In genomic region chr2:137977790-137978189, GRCh38 we compare ENCODE assay signal across 29 cellular contexts. TPM values are rescaled to one million over a fixed set of nuclear protein-coding genes. Genes with fewer than 3 reads are reported as not detected.
"Had no signal": no experiment of that assay in that cellular context is flagged by ENCODE, and none has a peak within 500 bp of the region (broad histone marks: within the 10 kb centered on the region; RNA-seq: fewer than 3 reads in every experiment).

No MANE protein-coding gene starts in this region.

- H3K27ac Mint-ChIP-seq: activated CD4-positive, alpha-beta memory T cell treated with anti-CD3 and anti-CD28 coated beads, Interleukin-2, amount 10 ng/mL, durations not matched to agents 7 days and 5 days; activated CD4-positive, alpha-beta T cell treated with anti-CD3 and anti-CD28 coated beads, Interleukin-2, amount 10 ng/mL, durations not matched to agents 7 days and 5 days; activated naive CD4-positive, alpha-beta T cell treated with anti-CD3 and anti-CD28 coated beads, Interleukin-2, amount 10 ng/mL, durations not matched to agents 7 days and 5 days; activated naive CD4-positive, alpha-beta T cell treated with anti-CD3 and anti-CD28 coated beads, Interleukin-2, amount 50 U/mL, for 72 hours; activated naive CD8-positive, alpha-beta T cell treated with anti-CD3 and anti-CD28 coated beads, Interleukin-2, amount 10 ng/mL, durations not matched to agents 7 days and 5 days; activated T-cell treated with anti-CD3 and anti-CD28 coated beads, Interleukin-2, amount 50 U/mL, for 24 hours; activated T-cell treated with anti-CD3 and anti-CD28 coated beads, Interleukin-2, amount 50 U/mL, for 72 hours; brain; WTC11 had no signal

- H3K27ac ChIP-seq: ascending aorta, breast epithelium, cardiac muscle cell, colonic mucosa, epithelial cell of prostate, esophagus squamous epithelium, gastroesophageal sphincter had no signal

- H3K27me3 Mint-ChIP-seq: activated CD4-positive, alpha-beta memory T cell treated with anti-CD3 and anti-CD28 coated beads, Interleukin-2, amount 10 ng/mL, durations not matched to agents 7 days and 5 days; activated CD4-positive, alpha-beta T cell treated with anti-CD3 and anti-CD28 coated beads, Interleukin-2, amount 10 ng/mL, durations not matched to agents 7 days and 5 days; activated naive CD4-positive, alpha-beta T cell treated with anti-CD3 and anti-CD28 coated beads, Interleukin-2, amount 10 ng/mL, durations not matched to agents 7 days and 5 days; activated T-cell treated with anti-CD3 and anti-CD28 coated beads, Interleukin-2, amount 50 U/mL, for 24 hours; brain had no signal

- DNase-seq: activated CD4-positive, alpha-beta memory T cell treated with anti-CD3 and anti-CD28 coated beads, Interleukin-2, amount 10 ng/mL, durations not matched to agents 7 days and 5 days; activated CD4-positive, alpha-beta T cell treated with anti-CD3 and anti-CD28 coated beads for 1 hour; activated CD4-positive, alpha-beta T cell treated with anti-CD3 and anti-CD28 coated beads for 4 hours; activated CD4-positive, alpha-beta T cell treated with anti-CD3 and anti-CD28 coated beads, Interleukin-2, amount 10 ng/mL, durations not matched to agents 7 days and 5 days; activated CD4-positive, alpha-beta T cell treated with anti-CD3 and anti-CD28 coated beads, Interleukin-2, amount 50 U/mL, for 4 hours; activated CD8-positive, alpha-beta memory T cell treated with anti-CD3 and anti-CD28 coated beads, Interleukin-2, amount 50 U/mL, for 48 hours; activated gamma-delta T cell; activated naive CD4-positive, alpha-beta T cell; activated naive CD4-positive, alpha-beta T cell treated with anti-CD3 and anti-CD28 coated beads, Interleukin-2, amount 10 ng/mL, durations not matched to agents 7 days and 5 days; activated naive CD8-positive, alpha-beta T cell treated with anti-CD3 and anti-CD28 coated beads, Interleukin-2, amount 10 ng/mL, durations not matched to agents 7 days and 5 days; activated T-cell treated with anti-CD3 and anti-CD28 coated beads for 4 hours; activated T-cell treated with anti-CD3 and anti-CD28 coated beads, Interleukin-2, amount 50 U/mL, for 24 hours; activated T-cell treated with anti-CD3 and anti-CD28 coated beads, Interleukin-2, amount 50 U/mL, for 72 hours; central memory CD4-positive, alpha-beta T cell; cerebellar nuclear complex; colonic mucosa; effector CD8-positive, alpha-beta T cell; esophagus squamous epithelium; foreskin melanocyte; T-helper 2 cell had no signal

- H3K9me3 Mint-ChIP-seq: activated CD4-positive, alpha-beta memory T cell treated with anti-CD3 and anti-CD28 coated beads, Interleukin-2, amount 10 ng/mL, durations not matched to agents 7 days and 5 days; activated CD4-positive, alpha-beta T cell treated with anti-CD3 and anti-CD28 coated beads, Interleukin-2, amount 10 ng/mL, durations not matched to agents 7 days and 5 days; activated naive CD4-positive, alpha-beta T cell treated with anti-CD3 and anti-CD28 coated beads, Interleukin-2, amount 10 ng/mL, durations not matched to agents 7 days and 5 days; activated naive CD4-positive, alpha-beta T cell treated with anti-CD3 and anti-CD28 coated beads, Interleukin-2, amount 50 U/mL, for 72 hours; activated naive CD8-positive, alpha-beta T cell treated with anti-CD3 and anti-CD28 coated beads, Interleukin-2, amount 10 ng/mL, durations not matched to agents 7 days and 5 days; activated T-cell treated with anti-CD3 and anti-CD28 coated beads, Interleukin-2, amount 50 U/mL, for 24 hours; activated T-cell treated with anti-CD3 and anti-CD28 coated beads, Interleukin-2, amount 50 U/mL, for 72 hours; brain; WTC11 had no signal

- H3K4me1 Mint-ChIP-seq: activated CD4-positive, alpha-beta memory T cell treated with anti-CD3 and anti-CD28 coated beads, Interleukin-2, amount 10 ng/mL, durations not matched to agents 7 days and 5 days; activated CD4-positive, alpha-beta T cell treated with anti-CD3 and anti-CD28 coated beads, Interleukin-2, amount 10 ng/mL, durations not matched to agents 7 days and 5 days; activated naive CD4-positive, alpha-beta T cell treated with anti-CD3 and anti-CD28 coated beads, Interleukin-2, amount 10 ng/mL, durations not matched to agents 7 days and 5 days; activated naive CD8-positive, alpha-beta T cell treated with anti-CD3 and anti-CD28 coated beads, Interleukin-2, amount 10 ng/mL, durations not matched to agents 7 days and 5 days; brain had no signal

- ATAC-seq: activated naive CD4-positive, alpha-beta T cell treated with anti-CD3 and anti-CD28 coated beads, Interleukin-2, amount 50 U/mL, for 72 hours; activated T-cell treated with anti-CD3 and anti-CD28 coated beads, Interleukin-2, amount 50 U/mL, for 72 hours; gastroesophageal sphincter; WTC11 had no signal

- H3K4me3 Mint-ChIP-seq: activated CD4-positive, alpha-beta memory T cell treated with anti-CD3 and anti-CD28 coated beads, Interleukin-2, amount 10 ng/mL, durations not matched to agents 7 days and 5 days; activated CD4-positive, alpha-beta T cell treated with anti-CD3 and anti-CD28 coated beads, Interleukin-2, amount 10 ng/mL, durations not matched to agents 7 days and 5 days; activated naive CD4-positive, alpha-beta T cell treated with anti-CD3 and anti-CD28 coated beads, Interleukin-2, amount 10 ng/mL, durations not matched to agents 7 days and 5 days; activated naive CD8-positive, alpha-beta T cell treated with anti-CD3 and anti-CD28 coated beads, Interleukin-2, amount 10 ng/mL, durations not matched to agents 7 days and 5 days; activated T-cell treated with anti-CD3 and anti-CD28 coated beads, Interleukin-2, amount 50 U/mL, for 24 hours; activated T-cell treated with anti-CD3 and anti-CD28 coated beads, Interleukin-2, amount 50 U/mL, for 72 hours; brain; WTC11 had no signal

- H3K36me3 Mint-ChIP-seq: activated naive CD4-positive, alpha-beta T cell treated with anti-CD3 and anti-CD28 coated beads, Interleukin-2, amount 10 ng/mL, durations not matched to agents 7 days and 5 days; activated naive CD4-positive, alpha-beta T cell treated with anti-CD3 and anti-CD28 coated beads, Interleukin-2, amount 50 U/mL, for 72 hours; activated naive CD8-positive, alpha-beta T cell treated with anti-CD3 and anti-CD28 coated beads, Interleukin-2, amount 10 ng/mL, durations not matched to agents 7 days and 5 days; brain; WTC11 had no signal

RNA-seq across cellular contexts. Expression of gene HNMT, which starts 13.5 kb away (rescaled TPM):
- total RNA-seq: activated CD4-positive, alpha-beta memory T cell treated with anti-CD3 and anti-CD28 coated beads, Interleukin-2, amount 10 ng/mL, durations not matched to agents 7 days and 5 days; activated CD4-positive, alpha-beta T cell treated with anti-CD3 and anti-CD28 coated beads, Interleukin-2, amount 10 ng/mL, durations not matched to agents 7 days and 5 days; activated naive CD4-positive, alpha-beta T cell treated with anti-CD3 and anti-CD28 coated beads, Interleukin-2, amount 50 U/mL, for 72 hours; activated T-cell treated with anti-CD3 and anti-CD28 coated beads, Interleukin-2, amount 50 U/mL, for 72 hours; T-helper 1 cell treated with Interleukin-12 subunit alpha and Interleukin-12 subunit beta and Interleukin-4 antibody, amounts not matched to agents 30 ng/mL and 1 ng/mL, for 36 hours had no signal
